Comparison of ENCODE assay signal across 7 cellular contexts in genomic region chr6:111793711-111794111, GRCh38.
DNase-seq lines count a peak whose midpoint lies in the region; ATAC-seq lines count a peak whose summit lies in the region.

No MANE protein-coding gene starts in this region.

- ATAC-seq in GM19395 (IDR thresholded peaks at IDR 0.05; ENCODE audit: unreplicated experiment) = peak; percentile 77

- peak; percentile 18 for DNase-seq in HuH-7 (ENCODE audit: low spot score)
- DNase-seq in activated gamma-delta T cell (lab: John Stamatoyannopoulos, UW) = peak; percentile 17
- peak; percentile 47 to 62 for DNase-seq in stimulated activated CD8-positive, alpha-beta memory T cell treated with anti-CD3 and anti-CD28 coated beads, Interleukin-15, amount 100 ng/mL, for 48 hours (ENCODE audit: low read depth in 2 of 2)
- DNase-seq in iPS-NIHi7 (ENCODE audit: extremely low spot score) = no peak
- no peak for DNase-seq in H4 (ENCODE audit: low spot score)
- no peak for DNase-seq in amygdala (lab: John Stamatoyannopoulos, UW)

Comparison
In these comparisons a context has a peak if more than half of its experiments do, and no peak if none do; other contexts are left out.
1. DNase-seq: peak in HuH-7 (single experiment), activated gamma-delta T cell (single experiment) and stimulated activated CD8-positive, alpha-beta memory T cell treated with anti-CD3 and anti-CD28 coated beads, Interleukin-15, amount 100 ng/mL, for 48 hours (2 of 2); none in iPS-NIHi7 (single experiment), H4 (single experiment) and amygdala (0 of 56).